In genomic region chr3:32577621-32578556, GRCh38 we compare ENCODE assay signal across 8 cellular contexts. TPM values are rescaled to one million over a fixed set of nuclear protein-coding genes. Genes with fewer than 3 reads are reported as not detected.
DNase-seq lines count a peak whose midpoint lies in the region; ATAC-seq, FAIRE-seq and TF ChIP-seq lines count a peak whose summit lies in the region.

No MANE protein-coding gene starts in this region.

- no peak overlapping the region for H3K27ac ChIP-seq in CD4-positive, alpha-beta T cell (ENCODE audit: low read depth, low read length)
- peak overlapping the region; percentile 3 to 44 (median 18) for H3K27ac ChIP-seq in upper lobe of left lung

- intact Hi-C loops in CD4-positive, alpha-beta T cell (cut with DNase I, micrococcal nuclease): loop anchor here in 1 of 2 experiments (10.0 kb wide), 1 partner anchor 63 kb away; no protein-coding TSS in a partner anchor
- intact Hi-C loops in left cardiac atrium (cut with DNase I): no loop called here

- POLR2A ChIA-PET in CD4-positive, alpha-beta T cell (lab: Charles Lee): interaction anchor here (0.5 kb wide), 1 partner anchor 62 kb away, joined by 3 read pairs; no protein-coding TSS in a partner anchor

- no peak for DNase-seq in CD4-positive, alpha-beta T cell
- peak; percentile 13 for DNase-seq in T-helper 2 cell treated with Interferon-gamma antibody and Interleukin-4, amounts not matched to agents 5 μg/mL and 100 μg/mL, for 36 hours (ENCODE audit: low spot score)
- DNase-seq in left cardiac atrium (no peak), upper lobe of left lung (peak in 1 of 2 donors; percentile 26), H54 (ENCODE audit: insufficient read length, low spot score) (no peak), iPS-NIHi11 (ENCODE audit: low spot score) (no peak)

- TF ChIP-seq POLR2A in upper lobe of left lung (IDR thresholded peaks at IDR 0.05) (no peak), H54 (IDR thresholded peaks at IDR 0.05; ENCODE audit: low read depth, low read length) (no peak)

- no peak overlapping the region for H3K4me3 Mint-ChIP-seq in CD4-positive, alpha-beta T cell
- peak overlapping the region; percentile 83 for H3K4me3 Mint-ChIP-seq in T-helper 2 cell treated with Interferon-gamma antibody and Interleukin-4, amounts not matched to agents 5 μg/mL and 100 μg/mL, for 36 hours

- WGBS in upper lobe of left lung, 2 donors: 23 to 27% methylated on average over 8 of the region's 8 CpGs

- peak overlapping the region in 2 of 4 donors; percentile 1 to 21 for H3K4me3 ChIP-seq in upper lobe of left lung

- TF ChIP-seq EP300 in upper lobe of left lung (IDR thresholded peaks at IDR 0.05): no peak

- no peaks in the 10 kb centered on the region for H3K36me3 ChIP-seq in upper lobe of left lung

- H3K9me3 ChIP-seq in CD4-positive, alpha-beta T cell (ENCODE audit: control insufficient read depth, low read length): no peaks in the 10 kb centered on the region
- H3K9me3 ChIP-seq in upper lobe of left lung: no peaks in the 10 kb centered on the region

- no peaks in the 10 kb centered on the region for H3K27me3 ChIP-seq in CD4-positive, alpha-beta T cell (ENCODE audit: control insufficient read depth, insufficient read depth, low read length)
- no peaks in the 10 kb centered on the region for H3K27me3 ChIP-seq in upper lobe of left lung

- CTCF ChIA-PET in CD4-positive, alpha-beta T cell (lab: Charles Lee): no interaction called here

- ATAC-seq in CD4-positive, alpha-beta T cell (ENCODE audit: poor library complexity): peak; percentile 17
- ATAC-seq in GM19025 (IDR thresholded peaks at IDR 0.05; ENCODE audit: low read depth, unreplicated experiment) (peak; percentile 96), HG03108 (IDR thresholded peaks at IDR 0.05; ENCODE audit: unreplicated experiment) (peak; percentile 94), left cardiac atrium (peak; percentile 79 to 89), upper lobe of left lung (ENCODE audit: low FRiP score in 2 of 2) (peak; percentile 34 to 86)

- peaks cover 4 to 14% (median 13%) of the 10 kb centered on the region in 4 donors for H3K4me1 ChIP-seq in upper lobe of left lung

- no peak for TF ChIP-seq CTCF in CD4-positive, alpha-beta T cell (IDR thresholded peaks at IDR 0.05)
- no peak for TF ChIP-seq CTCF in upper lobe of left lung (IDR thresholded peaks at IDR 0.05)

- no peaks in the 10 kb centered on the region for H3K9me3 Mint-ChIP-seq in CD4-positive, alpha-beta T cell
- no peaks in the 10 kb centered on the region for H3K9me3 Mint-ChIP-seq in T-helper 2 cell treated with Interferon-gamma antibody and Interleukin-4, amounts not matched to agents 5 μg/mL and 100 μg/mL, for 36 hours

- H3K4me1 Mint-ChIP-seq in CD4-positive, alpha-beta T cell (ENCODE audit: low read depth): peaks cover 12% of the 10 kb centered on the region
- H3K4me1 Mint-ChIP-seq in T-helper 2 cell treated with Interferon-gamma antibody and Interleukin-4, amounts not matched to agents 5 μg/mL and 100 μg/mL, for 36 hours (ENCODE audit: low read depth): peaks cover 11% of the 10 kb centered on the region

- no peaks in the 10 kb centered on the region for H3K36me3 Mint-ChIP-seq in CD4-positive, alpha-beta T cell (ENCODE audit: low read depth)
- H3K36me3 Mint-ChIP-seq in T-helper 2 cell treated with Interferon-gamma antibody and Interleukin-4, amounts not matched to agents 5 μg/mL and 100 μg/mL, for 36 hours (ENCODE audit: low read depth): no peaks in the 10 kb centered on the region

- no peaks in the 10 kb centered on the region for H3K27me3 Mint-ChIP-seq in CD4-positive, alpha-beta T cell
- H3K27me3 Mint-ChIP-seq in T-helper 2 cell treated with Interferon-gamma antibody and Interleukin-4, amounts not matched to agents 5 μg/mL and 100 μg/mL, for 36 hours (ENCODE audit: low read depth): no peaks in the 10 kb centered on the region

- H3K27ac Mint-ChIP-seq in CD4-positive, alpha-beta T cell: no peak overlapping the region
- H3K27ac Mint-ChIP-seq in T-helper 2 cell treated with Interferon-gamma antibody and Interleukin-4, amounts not matched to agents 5 μg/mL and 100 μg/mL, for 36 hours: peak overlapping the region; percentile 74

- FAIRE-seq in H54 (lab: Jason Lieb, UNC): no peak

RNA-seq across cellular contexts. Expression of gene DYNC1LI1, which starts 7.2 kb away (rescaled TPM):
- total RNA-seq in CD4-positive, alpha-beta T cell: 10 to 100 TPM; 28.1 to 28.3 TPM
- total RNA-seq in left cardiac atrium (10 to 100 TPM; 34.3 to 38.4 TPM), upper lobe of left lung (10 to 100 TPM; 16.8 to 42.0 (median 33.8) TPM)

Comparison
In these comparisons a context has a peak if more than half of its experiments do, and no peak if none do; other contexts are left out.
1. ATAC-seq: peak in every context shown above with its lines; median percentile 96 in GM19025; 94 in HG03108; 84 in left cardiac atrium; 60 in upper lobe of left lung; 17 in CD4-positive, alpha-beta T cell.